ENCODE assay signal across 8 cellular contexts in the genomic region with DNA sequence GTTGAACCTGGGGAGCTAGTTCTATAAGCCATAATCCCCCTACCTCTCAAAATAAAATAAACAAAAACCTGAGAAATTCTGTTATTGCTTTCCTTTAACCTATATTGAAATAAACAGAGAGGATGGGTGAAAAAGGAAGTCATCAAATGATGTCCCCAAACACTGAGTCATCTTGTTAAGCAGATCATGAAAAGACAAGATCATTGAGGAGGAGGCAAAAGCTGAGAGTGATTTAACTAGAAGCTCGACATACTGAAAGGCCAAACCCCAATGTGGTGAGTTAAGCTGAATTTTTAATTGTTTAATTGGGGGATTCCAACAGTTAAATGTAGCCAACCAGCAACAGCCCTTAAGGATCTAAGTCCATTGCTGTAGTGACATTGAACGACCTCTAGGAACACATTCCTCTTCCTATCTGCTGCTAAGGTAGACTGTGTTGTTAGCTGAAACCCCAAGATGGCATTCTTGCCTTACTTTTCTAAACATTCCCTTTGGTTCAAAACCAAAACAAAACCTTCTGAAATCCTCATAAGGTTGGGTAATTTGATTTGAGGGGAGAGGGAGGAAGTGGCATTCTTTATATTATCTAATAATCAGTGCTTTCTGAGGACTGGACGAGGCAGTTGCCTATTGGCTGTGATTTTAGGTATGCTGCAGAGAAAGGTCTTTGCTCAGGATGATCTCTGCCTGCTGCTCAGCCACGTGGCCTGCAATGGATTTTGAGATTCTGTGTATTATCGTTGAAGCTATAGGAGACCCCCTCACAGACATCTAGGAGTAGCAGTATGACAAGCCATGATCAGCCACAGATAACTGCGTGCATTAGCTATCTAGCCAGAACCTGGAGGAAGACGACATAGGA.
DNase-seq lines count a peak whose midpoint lies in the region; ATAC-seq and TF ChIP-seq lines count a peak whose summit lies in the region.

No MANE protein-coding gene starts in this region.

- TF ChIP-seq CTCF in endothelial cell (IDR thresholded peaks at IDR 0.05; ENCODE audit: unreplicated experiment) (peak; percentile 44), testis (IDR thresholded peaks at IDR 0.05) (peak in 2 of 3 experiments; percentile 17 to 33)

- TF ChIP-seq POLR2A in testis (IDR thresholded peaks at IDR 0.05): no peak

- peaks cover 16% of the 10 kb centered on the region for H3K4me1 Mint-ChIP-seq in activated naive CD4-positive, alpha-beta T cell treated with anti-CD3 and anti-CD28 coated beads, Interleukin-2, amount 10 ng/mL, durations not matched to agents 7 days and 5 days
- H3K4me1 Mint-ChIP-seq in endothelial cell (ENCODE audit: unreplicated experiment): no peaks in the 10 kb centered on the region

- CTCF ChIA-PET in activated naive CD4-positive, alpha-beta T cell treated with anti-CD3 and anti-CD28 coated beads, Interleukin-2, amount 10 ng/mL, durations not matched to agents 7 days and 5 days (lab: Charles Lee): interaction anchor here (0.6 to 2.1 kb wide), 18 partner anchors 8 to 574 kb away, joined by 3 to 20 read pairs (median 3); no protein-coding TSS in a partner anchor

- H3K27ac Mint-ChIP-seq in activated naive CD4-positive, alpha-beta T cell treated with anti-CD3 and anti-CD28 coated beads, Interleukin-2, amount 50 U/mL, for 72 hours: no peak overlapping the region
- no peak overlapping the region for H3K27ac Mint-ChIP-seq in activated naive CD4-positive, alpha-beta T cell treated with anti-CD3 and anti-CD28 coated beads, Interleukin-2, amount 10 ng/mL, durations not matched to agents 7 days and 5 days
- no peak overlapping the region for H3K27ac Mint-ChIP-seq in endothelial cell (ENCODE audit: unreplicated experiment)

- H3K36me3 Mint-ChIP-seq in activated naive CD4-positive, alpha-beta T cell treated with anti-CD3 and anti-CD28 coated beads, Interleukin-2, amount 50 U/mL, for 72 hours: no peaks in the 10 kb centered on the region
- no peaks in the 10 kb centered on the region for H3K36me3 Mint-ChIP-seq in activated naive CD4-positive, alpha-beta T cell treated with anti-CD3 and anti-CD28 coated beads, Interleukin-2, amount 10 ng/mL, durations not matched to agents 7 days and 5 days
- H3K36me3 Mint-ChIP-seq in endothelial cell (ENCODE audit: low read depth, unreplicated experiment): no peaks in the 10 kb centered on the region

- H3K27ac ChIP-seq in testis: no peak overlapping the region

- H3K36me3 ChIP-seq in NT2/D1 (ENCODE audit: insufficient read depth, insufficient read length, low read length): no peaks in the 10 kb centered on the region
- no peaks in the 10 kb centered on the region for H3K36me3 ChIP-seq in testis (ENCODE audit: low read depth, missing control alignments)

- no peak overlapping the region for H3K9ac ChIP-seq in NT2/D1 (ENCODE audit: insufficient read length, low read depth)

- no peaks in the 10 kb centered on the region for H3K9me3 Mint-ChIP-seq in activated naive CD4-positive, alpha-beta T cell treated with anti-CD3 and anti-CD28 coated beads, Interleukin-2, amount 50 U/mL, for 72 hours
- no peaks in the 10 kb centered on the region for H3K9me3 Mint-ChIP-seq in activated naive CD4-positive, alpha-beta T cell treated with anti-CD3 and anti-CD28 coated beads, Interleukin-2, amount 10 ng/mL, durations not matched to agents 7 days and 5 days
- no peaks in the 10 kb centered on the region for H3K9me3 Mint-ChIP-seq in endothelial cell (ENCODE audit: unreplicated experiment)

- H3K27me3 ChIP-seq in NT2/D1 (ENCODE audit: insufficient read depth, insufficient read length) (no peaks in the 10 kb centered on the region), testis (no peaks in the 10 kb centered on the region)

- intact Hi-C loops in testis (cut with DNase I; ENCODE audit: low total_unique reads): no loop called here

- H3K4me3 ChIP-seq in NT2/D1 (ENCODE audit: insufficient read length, low read depth) (no peak overlapping the region), testis (no peak overlapping the region)

- H3K4me1 ChIP-seq in NT2/D1 (ENCODE audit: insufficient read depth, insufficient read length) (no peaks in the 10 kb centered on the region), testis (no peaks in the 10 kb centered on the region)

- H3K9me3 ChIP-seq in NT2/D1 (ENCODE audit: insufficient read depth, low read length) (no peaks in the 10 kb centered on the region), testis (no peaks in the 10 kb centered on the region)

- peaks cover 24% of the 10 kb centered on the region for H3K27me3 Mint-ChIP-seq in activated naive CD4-positive, alpha-beta T cell treated with anti-CD3 and anti-CD28 coated beads, Interleukin-2, amount 10 ng/mL, durations not matched to agents 7 days and 5 days
- peaks cover 3% of the 10 kb centered on the region for H3K27me3 Mint-ChIP-seq in endothelial cell (ENCODE audit: unreplicated experiment)

- DNase-seq in activated naive CD4-positive, alpha-beta T cell treated with anti-CD3 and anti-CD28 coated beads, Interleukin-2, amount 50 U/mL, for 72 hours (ENCODE audit: low spot score in 2 of 2): no peak
- DNase-seq in activated naive CD4-positive, alpha-beta T cell treated with anti-CD3 and anti-CD28 coated beads, Interleukin-2, amount 10 ng/mL, durations not matched to agents 7 days and 5 days: no peak
- DNase-seq in NT2/D1 (ENCODE audit: low read depth, low spot score) (peak; percentile 33), endothelial cell (ENCODE audit: low spot score) (no peak), testis (no peak), NCI-H2171 (lab: John Stamatoyannopoulos, UW) (no peak), NCI-H187 (lab: John Stamatoyannopoulos, UW) (no peak)

- ATAC-seq in activated naive CD4-positive, alpha-beta T cell treated with anti-CD3 and anti-CD28 coated beads, Interleukin-2, amount 50 U/mL, for 72 hours: peak; percentile 59 to 77
- no peak for ATAC-seq in GM18498 (IDR thresholded peaks at IDR 0.05; ENCODE audit: unreplicated experiment)

- H3K4me3 Mint-ChIP-seq in activated naive CD4-positive, alpha-beta T cell treated with anti-CD3 and anti-CD28 coated beads, Interleukin-2, amount 10 ng/mL, durations not matched to agents 7 days and 5 days: no peak overlapping the region
- no peak overlapping the region for H3K4me3 Mint-ChIP-seq in endothelial cell (ENCODE audit: unreplicated experiment)

- 40 to 50% methylated on average over 7 of the region's 7 CpGs for WGBS in testis, 2 donors
